Comparison of ENCODE assay signal across 8 cellular contexts in genomic region chr16:9297437-9298113, GRCh38.
DNase-seq lines count a peak whose midpoint lies in the region; ATAC-seq and TF ChIP-seq lines count a peak whose summit lies in the region.

No MANE protein-coding gene starts in this region.

- no peaks in the 10 kb centered on the region for H3K9me3 Mint-ChIP-seq in nephron progenitor cell

- no peak overlapping the region for H2AFZ ChIP-seq in DND-41 (ENCODE audit: low read depth, low read length)
- H2AFZ ChIP-seq in KMS-11 (ENCODE audit: low read depth), result no peak overlapping the region

- H4K20me1 ChIP-seq in DND-41 (ENCODE audit: insufficient read depth, low read length) (no peaks in the 10 kb centered on the region), KMS-11 (ENCODE audit: insufficient read depth) (no peaks in the 10 kb centered on the region)

- H3K4me3 Mint-ChIP-seq in nephron progenitor cell, result no peak overlapping the region

- no peaks in the 10 kb centered on the region for H3K9me3 ChIP-seq in DND-41 (ENCODE audit: insufficient read depth, low read length, severe bottlenecking)
- H3K9me3 ChIP-seq in vagina, result no peaks in the 10 kb centered on the region

- H3K4me3 ChIP-seq in DND-41 (ENCODE audit: low read depth in 1 of 2, low read length in 2 of 2) (no peak overlapping the region), KMS-11 (IDR thresholded peaks at IDR 0.05; ENCODE audit: insufficient read depth, low read depth, low read length) (no peak overlapping the region), coronary artery (no peak overlapping the region), vagina (no peak overlapping the region)

- H3K27me3 ChIP-seq in DND-41 (ENCODE audit: insufficient read depth, low read length, poor library complexity) (peaks cover 3% of the 10 kb centered on the region), KMS-11 (ENCODE audit: insufficient read depth, low read depth) (no peaks in the 10 kb centered on the region), vagina (no peaks in the 10 kb centered on the region)

- no peak overlapping the region for H3K27ac ChIP-seq in DND-41 (ENCODE audit: low read length)
- H3K27ac ChIP-seq in KMS-11, result no peak overlapping the region
- no peak overlapping the region for H3K27ac ChIP-seq in coronary artery
- no peak overlapping the region for H3K27ac ChIP-seq in vagina

- DNase-seq in DND-41 (no peak), coronary artery (ENCODE audit: low spot score) (no peak), nephron progenitor cell (peak; percentile 52), vagina (ENCODE audit: extremely low spot score in 2 of 2) (no peak), OCI-M2 (lab: John Stamatoyannopoulos, UW; ENCODE audit: unreplicated experiment) (no peak), SW 1271 (lab: John Stamatoyannopoulos, UW) (no peak)

- H3K4me2 ChIP-seq in DND-41 (ENCODE audit: insufficient read depth, low read length) (no peak overlapping the region), KMS-11 (no peak overlapping the region)

- no peak for TF ChIP-seq POLR2A in vagina (IDR thresholded peaks at IDR 0.05)

- TF ChIP-seq CTCF in DND-41 (IDR thresholded peaks at IDR 0.05; ENCODE audit: borderline replicate concordance, extremely low read depth, low read length, poor library complexity, severe bottlenecking), result peak; percentile 70
- TF ChIP-seq CTCF in KMS-11 (conservative IDR thresholded peaks at IDR 0.05; ENCODE audit: low read depth, low read length), result peak; percentile 61
- TF ChIP-seq CTCF in coronary artery (IDR thresholded peaks at IDR 0.05), result peak; percentile 63
- peak; percentile 67 for TF ChIP-seq CTCF in nephron progenitor cell (IDR thresholded peaks at IDR 0.05)
- peak in 1 of 3 experiments; percentile 14 for TF ChIP-seq CTCF in vagina (IDR thresholded peaks at IDR 0.05)

- ATAC-seq in DND-41 (ENCODE audit: insufficient read depth, low read depth) (no peak), GM21723 (IDR thresholded peaks at IDR 0.05; ENCODE audit: unreplicated experiment) (no peak)

- H3K4me1 Mint-ChIP-seq in nephron progenitor cell, result peaks cover 8% of the 10 kb centered on the region

- peaks cover 3% of the 10 kb centered on the region for H3K27me3 Mint-ChIP-seq in nephron progenitor cell (ENCODE audit: low read depth, poor library complexity)

- no peaks in the 10 kb centered on the region for H3K79me2 ChIP-seq in DND-41 (ENCODE audit: insufficient read depth, low read length)
- H3K79me2 ChIP-seq in KMS-11 (ENCODE audit: insufficient read depth, low read depth), result no peaks in the 10 kb centered on the region

- H3K36me3 Mint-ChIP-seq in nephron progenitor cell (ENCODE audit: low read depth), result no peaks in the 10 kb centered on the region

- H3K4me1 ChIP-seq in DND-41 (ENCODE audit: insufficient read depth, low read length) (no peaks in the 10 kb centered on the region), KMS-11 (ENCODE audit: low read depth, poor library complexity, severe bottlenecking) (no peaks in the 10 kb centered on the region), vagina (no peaks in the 10 kb centered on the region)

- intact Hi-C loops in vagina (cut with DNase I), result no loop called here

- H3K36me3 ChIP-seq in DND-41 (ENCODE audit: insufficient read depth, low read length) (no peaks in the 10 kb centered on the region), KMS-11 (ENCODE audit: insufficient read depth) (no peaks in the 10 kb centered on the region), vagina (no peaks in the 10 kb centered on the region)

- no peak overlapping the region for H3K27ac Mint-ChIP-seq in nephron progenitor cell

- H3K9ac ChIP-seq in DND-41 (ENCODE audit: low read depth, low read length) (no peak overlapping the region), KMS-11 (no peak overlapping the region)
